ENCODE assay signal across 8 cellular contexts in genomic region chr2:161141033-161141432, GRCh38. TPM values are rescaled to one million over a fixed set of nuclear protein-coding genes. Genes with fewer than 3 reads are reported as not detected.
DNase-seq lines count a peak whose midpoint lies in the region; ATAC-seq lines count a peak whose summit lies in the region.

No MANE protein-coding gene starts in this region.

- no peak overlapping the region for H4K12ac ChIP-seq in trophoblast cell (ENCODE audit: low read depth, low read length)

- H3K27ac ChIP-seq in trophoblast cell (ENCODE audit: low read depth, low read length), result no peak overlapping the region

- no peak overlapping the region for H2BK120ac ChIP-seq in trophoblast cell (ENCODE audit: insufficient read depth, low read length, poor library complexity)

- H3K27me3 ChIP-seq in trophoblast cell (ENCODE audit: insufficient read depth, low read length), result no peaks in the 10 kb centered on the region

- H3K4me2 ChIP-seq in trophoblast cell (ENCODE audit: low read length), result no peak overlapping the region

- no peak overlapping the region for H3K4ac ChIP-seq in trophoblast cell (ENCODE audit: low read depth, low read length)

- WGBS in trophoblast cell (ENCODE audit: extremely low coverage, insufficient coverage, insufficient read length), result no CpG with 5 or more reads among the region's 2 CpGs

- H4K8ac ChIP-seq in trophoblast cell (ENCODE audit: low read depth, low read length), result no peak overlapping the region

- H3K23ac ChIP-seq in trophoblast cell (ENCODE audit: low read length), result no peak overlapping the region

- H3K4me1 ChIP-seq in trophoblast cell (ENCODE audit: control insufficient read depth in 1 of 2, insufficient read depth in 2 of 2, low read length in 2 of 2), result no peaks in the 10 kb centered on the region

- H3K27ac Mint-ChIP-seq in immature natural killer cell, result peak overlapping the region in 5 of 6 donors; percentile 19 to 76 (median 28)

- no peak overlapping the region for H2BK12ac ChIP-seq in trophoblast cell (ENCODE audit: low read length)

- no peaks in the 10 kb centered on the region for H3K9me3 ChIP-seq in trophoblast cell (ENCODE audit: insufficient read depth, low read depth, low read length)

- H3K4me3 ChIP-seq in trophoblast cell (ENCODE audit: low read depth, low read length), result no peak overlapping the region

- H2AFZ ChIP-seq in trophoblast cell (ENCODE audit: insufficient read depth, low read length, poor library complexity), result no peak overlapping the region

- no peak overlapping the region for H4K91ac ChIP-seq in trophoblast cell (ENCODE audit: low read depth, low read length)

- ATAC-seq in GM18861 (IDR thresholded peaks at IDR 0.05; ENCODE audit: unreplicated experiment), result peak; percentile 32
- ATAC-seq in GM21528 (IDR thresholded peaks at IDR 0.05; ENCODE audit: low FRiP score, unreplicated experiment), result peak; percentile 43
- ATAC-seq in HG03558 (IDR thresholded peaks at IDR 0.05; ENCODE audit: extremely low read depth, unreplicated experiment), result peak; percentile 27

- H3K9ac ChIP-seq in trophoblast cell (ENCODE audit: low read length), result no peak overlapping the region

- H3K9me3 Mint-ChIP-seq in immature natural killer cell, result no peaks in the 10 kb centered on the region

- no peak overlapping the region for H2BK5ac ChIP-seq in trophoblast cell (ENCODE audit: low read depth, low read length, poor library complexity)

- peaks cover 0 to 4% (median 0%) of the 10 kb centered on the region in 3 donors for H3K36me3 Mint-ChIP-seq in immature natural killer cell

- DNase-seq in immature natural killer cell (peak in 1 of 3 donors; percentile 10), globus pallidus (ENCODE audit: low spot score) (no peak), dermis blood vessel endothelial cell (no peak), trophoblast cell (no peak), superior temporal gyrus (ENCODE audit: extremely low spot score) (no peak)

- no peak overlapping the region for H3K14ac ChIP-seq in trophoblast cell (ENCODE audit: low read length)

- H3K27me3 Mint-ChIP-seq in immature natural killer cell (ENCODE audit: low read depth in 3 of 3), result no peaks in the 10 kb centered on the region

- H2AK5ac ChIP-seq in trophoblast cell (ENCODE audit: low read length), result no peak overlapping the region

- H3K79me2 ChIP-seq in trophoblast cell (ENCODE audit: control insufficient read depth, insufficient read depth, low read length, poor library complexity), result no peaks in the 10 kb centered on the region

- H3K79me1 ChIP-seq in trophoblast cell (ENCODE audit: low read length), result no peaks in the 10 kb centered on the region

- H3K18ac ChIP-seq in trophoblast cell (ENCODE audit: low read length), result no peak overlapping the region

- peak overlapping the region in 2 of 5 donors; percentile 67 to 91 for H3K4me3 Mint-ChIP-seq in immature natural killer cell

- no peaks in the 10 kb centered on the region for H3K36me3 ChIP-seq in trophoblast cell (ENCODE audit: control insufficient read depth in 1 of 2, insufficient read depth in 2 of 2, low read length in 2 of 2)

- peaks cover 53 to 74% of the 10 kb centered on the region in 2 donors for H3K4me1 Mint-ChIP-seq in immature natural killer cell

RNA-seq across cellular contexts. Expression of gene TANK, which starts 19.2 kb away (rescaled TPM):
- 10 to 100 TPM; 32.5 to 53.9 (median 44.7) TPM for polyA plus RNA-seq in immature natural killer cell
- 79.4 and 114 TPM in 2 replicates for total RNA-seq in dermis blood vessel endothelial cell
- 73.9 and 77.5 TPM in 2 replicates for polyA plus RNA-seq in trophoblast cell (2013)
